ENCODE assay signal across 12 cellular contexts in the genomic region with DNA sequence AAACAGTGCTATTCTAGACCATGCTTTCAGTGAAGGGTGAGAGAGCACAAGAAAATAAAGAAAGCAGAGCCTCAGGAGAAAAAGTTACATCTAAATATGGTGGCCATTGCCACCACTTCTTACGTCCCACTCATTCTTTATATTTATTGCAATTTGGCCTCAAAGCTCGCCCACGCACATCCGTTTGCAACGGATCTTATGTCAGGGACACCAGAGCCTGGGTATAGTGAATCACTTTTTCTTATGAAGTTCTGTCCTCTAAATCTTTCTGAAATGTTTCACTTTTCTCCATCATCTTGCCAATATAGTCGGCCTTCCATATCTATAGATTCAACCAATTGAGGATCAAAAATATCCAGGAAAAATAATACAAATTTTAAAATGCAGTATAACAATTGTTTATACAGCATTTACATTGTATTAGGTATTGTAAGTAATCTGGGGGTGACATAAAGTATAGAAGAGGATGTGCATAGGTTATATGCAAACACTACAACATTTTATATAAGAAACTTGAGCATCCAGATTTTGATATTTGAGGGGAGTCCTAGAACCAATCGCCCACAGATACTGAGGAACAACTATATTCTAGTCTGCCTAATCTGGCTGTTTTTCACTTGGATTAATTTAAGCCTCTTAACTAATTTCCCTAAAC. TPM values are rescaled to one million over a fixed set of nuclear protein-coding genes. Genes with fewer than 3 reads are reported as not detected.
DNase-seq lines count a peak whose midpoint lies in the region; ATAC-seq and TF ChIP-seq lines count a peak whose summit lies in the region.
"Had no signal": no experiment of that assay in that cellular context is flagged by ENCODE, and none has a peak within 500 bp of the region (broad histone marks: within the 10 kb centered on the region; RNA-seq: fewer than 3 reads in every experiment).

No MANE protein-coding gene starts in this region.

- H2BK12ac ChIP-seq in H9 (ENCODE audit: insufficient read length, low read depth, low read length) = no peak overlapping the region

- H4K8ac ChIP-seq in H9 (replicated peaks; ENCODE audit: insufficient read length, low read depth, low read length) = no peak overlapping the region

- no peak overlapping the region for H3K4ac ChIP-seq in H9 (ENCODE audit: low read depth, low read length)

- no peak overlapping the region for H4K91ac ChIP-seq in H9 (ENCODE audit: insufficient read length, low read depth, low read length)

- no peak overlapping the region for H2BK5ac ChIP-seq in H9 (ENCODE audit: insufficient read length, low read length)

- H3K23ac ChIP-seq in H9 (ENCODE audit: insufficient read length, low read depth, low read length) = no peak overlapping the region

- H3K36me3 Mint-ChIP-seq in activated CD8-positive, alpha-beta memory T cell treated with anti-CD3 and anti-CD28 coated beads, Interleukin-2, amount 10 ng/mL, durations not matched to agents 7 days and 5 days = peaks cover 43% of the 10 kb centered on the region
- peaks cover 23 to 49% (median 46%) of the 10 kb centered on the region in 3 experiments for H3K36me3 Mint-ChIP-seq in H9 (ENCODE audit: insufficient read depth in 1 of 3, low read depth in 3 of 3)

- no peak overlapping the region for H3K27ac ChIP-seq in SK-N-MC
- H3K27ac ChIP-seq in H9 (ENCODE audit: insufficient read length, low read depth, low read length) = no peak overlapping the region
- H3K27ac ChIP-seq: Peyer's patch, sigmoid colon had no signal

- no peak overlapping the region for H3K4me3 Mint-ChIP-seq in activated CD8-positive, alpha-beta memory T cell treated with anti-CD3 and anti-CD28 coated beads, Interleukin-2, amount 10 ng/mL, durations not matched to agents 7 days and 5 days
- H3K4me3 Mint-ChIP-seq in H9 = no peak overlapping the region

- H3K56ac ChIP-seq in H9 (ENCODE audit: insufficient read length, low read depth, low read length) = no peak overlapping the region

- H3K27me3 ChIP-seq in H9 (ENCODE audit: insufficient read depth, low read length) = no peaks in the 10 kb centered on the region
- H3K27me3 ChIP-seq: Peyer's patch, sigmoid colon had no signal

- peaks cover 33% of the 10 kb centered on the region for H3K36me3 ChIP-seq in SK-N-MC (ENCODE audit: insufficient read depth, low read length)

- ATAC-seq in activated CD8-positive, alpha-beta memory T cell treated with anti-CD3 and anti-CD28 coated beads, Interleukin-2, amount 10 ng/mL, durations not matched to agents 7 days and 5 days = peak; percentile 70
- no peak for ATAC-seq in HG03571 (IDR thresholded peaks at IDR 0.05; ENCODE audit: unreplicated experiment)

- H2AK5ac ChIP-seq in H9 (ENCODE audit: insufficient read length, low read length) = no peak overlapping the region

- no peak overlapping the region for H3K18ac ChIP-seq in H9 (ENCODE audit: insufficient read length, low read depth, low read length)

- no peaks in the 10 kb centered on the region for H3K27me3 Mint-ChIP-seq in activated CD8-positive, alpha-beta memory T cell treated with anti-CD3 and anti-CD28 coated beads, Interleukin-2, amount 10 ng/mL, durations not matched to agents 7 days and 5 days
- H3K27me3 Mint-ChIP-seq in H9 (ENCODE audit: low read depth) = no peaks in the 10 kb centered on the region

- H3K27ac Mint-ChIP-seq in activated CD8-positive, alpha-beta memory T cell treated with anti-CD3 and anti-CD28 coated beads, Interleukin-2, amount 10 ng/mL, durations not matched to agents 7 days and 5 days = peak overlapping the region; percentile 67
- no peak overlapping the region; a peak in 1 of 7 replicates for H3K27ac Mint-ChIP-seq in H9

- H3K79me1 ChIP-seq in H9 (ENCODE audit: insufficient read depth, low read depth, low read length, poor library complexity, severe bottlenecking) = peaks cover 3% of the 10 kb centered on the region

- no peak overlapping the region for H2BK15ac ChIP-seq in H9 (ENCODE audit: low read depth, low read length)

- H3K4me2 ChIP-seq in H9 (ENCODE audit: insufficient read depth, insufficient read length, low read length) = no peak overlapping the region

- H3K9me3 Mint-ChIP-seq in activated CD8-positive, alpha-beta memory T cell treated with anti-CD3 and anti-CD28 coated beads, Interleukin-2, amount 10 ng/mL, durations not matched to agents 7 days and 5 days (ENCODE audit: low read depth) = no peaks in the 10 kb centered on the region
- peaks cover 2 to 7% of the 10 kb centered on the region in 2 experiments; a peak in 4 of 5 replicates for H3K9me3 Mint-ChIP-seq in H9

- no peaks in the 10 kb centered on the region for H3K9me3 ChIP-seq in SK-N-MC (ENCODE audit: low read depth, low read length)
- no peaks in the 10 kb centered on the region for H3K9me3 ChIP-seq in H9 (ENCODE audit: control insufficient read depth, low read depth, low read length)
- H3K9me3 ChIP-seq: Peyer's patch, sigmoid colon had no signal

- no peak overlapping the region for H3T11ph ChIP-seq in H9 (ENCODE audit: low read length)

- no peak overlapping the region for H2BK20ac ChIP-seq in H9 (ENCODE audit: low read depth, low read length, poor library complexity, severe bottlenecking)

- H3K14ac ChIP-seq in H9 (ENCODE audit: insufficient read depth, low read length) = no peak overlapping the region

- no peak for TF ChIP-seq CTCF in H9 (conservative IDR thresholded peaks at IDR 0.05)

- H4K5ac ChIP-seq in H9 (ENCODE audit: insufficient read length, low read depth, low read length) = no peak overlapping the region

- DNase-seq in SK-N-MC (ENCODE audit: low read depth, low spot score) (peak; percentile 28), iris pigment epithelial cell (ENCODE audit: low read depth) (peak; percentile 59), NCI-H187 (lab: John Stamatoyannopoulos, UW) (no peak), H9 (no peak), NCI-H128 (lab: John Stamatoyannopoulos, UW; ENCODE audit: unreplicated experiment) (no peak)
- peak; percentile 72 for DNase-seq in activated CD8-positive, alpha-beta memory T cell treated with anti-CD3 and anti-CD28 coated beads, Interleukin-2, amount 10 ng/mL, durations not matched to agents 7 days and 5 days
- DNase-seq in stimulated activated CD8-positive, alpha-beta memory T cell treated with anti-CD3 and anti-CD28 coated beads, Interleukin-12 subunit alpha, Interleukin-12 subunit beta, amount 100 ng/mL, for 1 hour (ENCODE audit: low read depth) = peak; percentile 9
- DNase-seq: DMS79 treated with DMSO at 0.1 percent for 48 hours, NCI-H1694 treated with DMSO at 0.1 percent for 48 hours, Peyer's patch, sigmoid colon had no signal

- CTCF ChIA-PET in activated CD8-positive, alpha-beta memory T cell treated with anti-CD3 and anti-CD28 coated beads, Interleukin-2, amount 10 ng/mL, durations not matched to agents 7 days and 5 days (lab: Charles Lee) = no interaction called here

- H3K9ac ChIP-seq in SK-N-MC (ENCODE audit: insufficient read length) (no peak overlapping the region), H9 (ENCODE audit: extremely low read depth, insufficient read length, low read length) (no peak overlapping the region)

- no peaks in the 10 kb centered on the region for H3K23me2 ChIP-seq in H9 (ENCODE audit: insufficient read length, low read depth, low read length, poor library complexity, severe bottlenecking)

- H2BK120ac ChIP-seq in H9 (ENCODE audit: low read depth, low read length, poor library complexity, severe bottlenecking) = no peak overlapping the region

- peaks cover 4% of the 10 kb centered on the region; the same call in 1 of the 2 replicates for H3K79me2 ChIP-seq in H9 (ENCODE audit: insufficient read depth, low read length)

- H3K4me3 ChIP-seq in SK-N-MC = no peak overlapping the region
- H3K4me3 ChIP-seq: Peyer's patch, sigmoid colon had no signal

- H3K4me1 Mint-ChIP-seq in activated CD8-positive, alpha-beta memory T cell treated with anti-CD3 and anti-CD28 coated beads, Interleukin-2, amount 10 ng/mL, durations not matched to agents 7 days and 5 days = peaks cover 18% of the 10 kb centered on the region
- H3K4me1 Mint-ChIP-seq in H9 = peaks cover 2 to 3% of the 10 kb centered on the region in 2 experiments; a peak in 2 of 4 replicates

- no peak overlapping the region for H2AFZ ChIP-seq in H9 (ENCODE audit: low read length)

- no peaks in the 10 kb centered on the region for H3K4me1 ChIP-seq in H9 (ENCODE audit: insufficient read depth, low read length)
- H3K4me1 ChIP-seq: Peyer's patch had no signal

- WGBS in H9 (ENCODE audit: extremely low coverage, insufficient read length, low lambda C conversion rate) = no CpG with 5 or more reads among the region's 7 CpGs

- no peaks in the 10 kb centered on the region for H4K20me1 ChIP-seq in H9 (ENCODE audit: control insufficient read depth, insufficient read depth, insufficient read length)

RNA-seq across cellular contexts. Expression of a gene that starts 35.2 kb away (rescaled TPM):
- total RNA-seq in activated CD8-positive, alpha-beta memory T cell treated with anti-CD3 and anti-CD28 coated beads, Interleukin-2, amount 10 ng/mL, durations not matched to agents 7 days and 5 days = 10 to 100 TPM; 74.7 to 81.4 TPM
- 98.0 and 98.7 TPM in 2 replicates for total RNA-seq in H9 (2021)

Comparison
In these comparisons a context has a peak if more than half of its experiments do, and no peak if none do; other contexts are left out.
1. DNase-seq: peak in SK-N-MC (single experiment), activated CD8-positive, alpha-beta memory T cell treated with anti-CD3 and anti-CD28 coated beads, Interleukin-2, amount 10 ng/mL, durations not matched to agents 7 days and 5 days (single experiment), iris pigment epithelial cell (single experiment) and stimulated activated CD8-positive, alpha-beta memory T cell treated with anti-CD3 and anti-CD28 coated beads, Interleukin-12 subunit alpha, Interleukin-12 subunit beta, amount 100 ng/mL, for 1 hour (single experiment); none in NCI-H187 (0 of 2), H9 (single experiment) and NCI-H128 (single experiment).